Comparison of ENCODE assay signal across 19 cellular contexts in genomic region chr1:94660994-94661393, GRCh38.
DNase-seq lines count a peak whose midpoint lies in the region; ATAC-seq and TF ChIP-seq lines count a peak whose summit lies in the region.
"Had no signal": no experiment of that assay in that cellular context is flagged by ENCODE, and none has a peak within 500 bp of the region (broad histone marks: within the 10 kb centered on the region; RNA-seq: fewer than 3 reads in every experiment).

No MANE protein-coding gene starts in this region.

- no peak overlapping the region for H3K4me3 Mint-ChIP-seq in glutamatergic neuron (ENCODE audit: unreplicated experiment)
- no peak overlapping the region for H3K4me3 Mint-ChIP-seq in natural killer cell
- H3K4me3 Mint-ChIP-seq: activated naive CD4-positive, alpha-beta T cell treated with anti-CD3 and anti-CD28 coated beads, Interleukin-2, amount 50 U/mL, for 24 hours had no signal

- no peaks in the 10 kb centered on the region for H3K27me3 Mint-ChIP-seq in glutamatergic neuron (ENCODE audit: unreplicated experiment)
- H3K27me3 Mint-ChIP-seq in natural killer cell (ENCODE audit: low read depth in 2 of 2): peaks cover 0 to 16% of the 10 kb centered on the region in 2 donors

- H4K20me1 ChIP-seq in GM23248 (ENCODE audit: insufficient read depth) (no peaks in the 10 kb centered on the region), PC-9 (ENCODE audit: insufficient read depth) (no peaks in the 10 kb centered on the region)

- H3K9me3 Mint-ChIP-seq in glutamatergic neuron (ENCODE audit: unreplicated experiment) (peaks cover 2% of the 10 kb centered on the region), natural killer cell (no peaks in the 10 kb centered on the region)
- H3K9me3 Mint-ChIP-seq: activated naive CD4-positive, alpha-beta T cell treated with anti-CD3 and anti-CD28 coated beads, Interleukin-2, amount 50 U/mL, for 24 hours had no signal

- 0 out of 2 replicates have a peak overlapping the region, but pooled peaks have one; percentile 25 for H2AFZ ChIP-seq in GM23248
- no peak overlapping the region for H2AFZ ChIP-seq in PC-9
- H2AFZ ChIP-seq in neuron (ENCODE audit: low read depth, low read length): peak overlapping the region; percentile 17

- H3K9me3 ChIP-seq in GM23248 (ENCODE audit: low read depth) (no peaks in the 10 kb centered on the region), PC-9 (ENCODE audit: insufficient read depth, low read depth) (no peaks in the 10 kb centered on the region), neuron (ENCODE audit: low read length) (no peaks in the 10 kb centered on the region)
- H3K9me3 ChIP-seq: stomach had no signal

- peaks cover 19% of the 10 kb centered on the region for H3K4me1 ChIP-seq in GM23248 (ENCODE audit: insufficient read depth)
- H3K4me1 ChIP-seq in PC-9 (replicated peaks; ENCODE audit: insufficient read depth): peaks cover 37% of the 10 kb centered on the region
- H3K4me1 ChIP-seq in neuron (ENCODE audit: insufficient read depth, low read length): peaks cover 28% of the 10 kb centered on the region

- H3K27me3 ChIP-seq in GM23248 (replicated peaks; ENCODE audit: insufficient read depth) (no peaks in the 10 kb centered on the region), PC-9 (ENCODE audit: insufficient read depth, low read depth) (no peaks in the 10 kb centered on the region), neuron (ENCODE audit: insufficient read depth, low read length) (no peaks in the 10 kb centered on the region)
- H3K27me3 ChIP-seq: stomach had no signal

- in situ Hi-C loops in GM23248 (cut with MboI): no loop called here

- H3F3A ChIP-seq in GM23248 (ENCODE audit: insufficient read depth) (peaks cover 23% of the 10 kb centered on the region; the same call in 1 of the 2 replicates), PC-9 (ENCODE audit: insufficient read depth, low read depth) (peaks cover 18% of the 10 kb centered on the region; the same call in 1 of the 2 replicates)

- TF ChIP-seq CTCF in PC-9 (conservative IDR thresholded peaks at IDR 0.05): no peak
- TF ChIP-seq CTCF in glutamatergic neuron (IDR thresholded peaks at IDR 0.05; ENCODE audit: partially characterized antibody, unreplicated experiment): no peak
- no peak for TF ChIP-seq CTCF in natural killer cell (IDR thresholded peaks at IDR 0.05)

- no peaks in the 10 kb centered on the region for H3K36me3 ChIP-seq in GM23248 (ENCODE audit: low read depth)
- no peaks in the 10 kb centered on the region for H3K36me3 ChIP-seq in PC-9 (ENCODE audit: low read depth)
- no peaks in the 10 kb centered on the region for H3K36me3 ChIP-seq in neuron (ENCODE audit: insufficient read depth, low read length)
- H3K36me3 ChIP-seq: stomach had no signal

- DNase-seq in GM23248 (peak; percentile 22), PC-9 (no peak), iPS DF 4.7 (ENCODE audit: extremely low read depth, low spot score) (peak; percentile 78), glutamatergic neuron (no peak), NCI-H2081 (lab: John Stamatoyannopoulos, UW) (no peak), natural killer cell (no peak)
- DNase-seq: activated CD4-positive, alpha-beta T cell treated with anti-CD3 and anti-CD28 coated beads for 48 hours; activated T-cell treated with anti-CD3 and anti-CD28 coated beads for 4 hours; central memory CD4-positive, alpha-beta T cell; COR-L47; effector memory CD4-positive, alpha-beta T cell; KG1; kidney; NCI-H1105; SIG-M5; stomach had no signal

- POLR2A ChIA-PET in PC-9 (lab: Charles Lee; ENCODE audit: unreplicated experiment): interaction anchor here (0.6 kb wide), 3 partner anchors 8 to 817 kb away, joined by 3 to 7 read pairs (median 3); no protein-coding TSS in a partner anchor

- H3K4me2 ChIP-seq in GM23248 (ENCODE audit: unreplicated experiment) (no peak overlapping the region), PC-9 (no peak overlapping the region)

- no peak for ATAC-seq in natural killer cell
- ATAC-seq in HG02642 (IDR thresholded peaks at IDR 0.05; ENCODE audit: poor library complexity, unreplicated experiment): no peak

- H3K4me1 Mint-ChIP-seq in glutamatergic neuron (ENCODE audit: low read depth, unreplicated experiment): peaks cover 16% of the 10 kb centered on the region
- no peaks in the 10 kb centered on the region for H3K4me1 Mint-ChIP-seq in natural killer cell
- H3K4me1 Mint-ChIP-seq: activated naive CD4-positive, alpha-beta T cell treated with anti-CD3 and anti-CD28 coated beads, Interleukin-2, amount 50 U/mL, for 24 hours had no signal

- H3K27ac Mint-ChIP-seq in glutamatergic neuron (ENCODE audit: unreplicated experiment) (no peak overlapping the region), natural killer cell (no peak overlapping the region)
- H3K27ac Mint-ChIP-seq: activated naive CD4-positive, alpha-beta T cell treated with anti-CD3 and anti-CD28 coated beads, Interleukin-2, amount 50 U/mL, for 24 hours had no signal

- H3K27ac ChIP-seq in GM23248 (no peak overlapping the region), PC-9 (peak overlapping the region; percentile 10; the same call in 1 of the 2 replicates)

- H3K36me3 Mint-ChIP-seq in glutamatergic neuron (ENCODE audit: unreplicated experiment) (no peaks in the 10 kb centered on the region), natural killer cell (no peaks in the 10 kb centered on the region)
- H3K36me3 Mint-ChIP-seq: activated naive CD4-positive, alpha-beta T cell treated with anti-CD3 and anti-CD28 coated beads, Interleukin-2, amount 50 U/mL, for 24 hours had no signal

- no peaks in the 10 kb centered on the region for H3K9me2 ChIP-seq in GM23248 (ENCODE audit: insufficient read depth)
- H3K9me2 ChIP-seq in PC-9 (ENCODE audit: insufficient read depth): no peaks in the 10 kb centered on the region

- H3K79me2 ChIP-seq in GM23248 (ENCODE audit: insufficient read depth) (no peaks in the 10 kb centered on the region), PC-9 (ENCODE audit: low read depth) (no peaks in the 10 kb centered on the region)

- H3K9ac ChIP-seq in GM23248: no peak overlapping the region

- H3K4me3 ChIP-seq in GM23248 (no peak overlapping the region), PC-9 (no peak overlapping the region), neuron (ENCODE audit: low read length) (no peak overlapping the region)
- H3K4me3 ChIP-seq: stomach had no signal

- CTCF ChIA-PET in PC-9 (lab: Charles Lee): interaction anchor here (1.0 kb wide), 1 partner anchor 38 kb away, joined by 3 read pairs; no protein-coding TSS in a partner anchor

- no TSS peak for BruUV-seq in PC-9 (replicated peaks; lab: Mats Ljungman, UMichigan)

- intact Hi-C loops in PC-9 (cut with micrococcal nuclease; ENCODE audit: unreplicated experiment): no loop called here
- intact Hi-C loops in natural killer cell (cut with micrococcal nuclease): no loop called here

Comparison
In these comparisons a context has a peak if more than half of its experiments do, and no peak if none do; other contexts are left out.
1. DNase-seq: peak in GM23248 (single experiment) and iPS DF 4.7 (single experiment); none in PC-9 (0 of 2), glutamatergic neuron (single experiment), NCI-H2081 (0 of 2) and natural killer cell (single experiment).